ENCODE assay signal across 41 cellular contexts in the genomic region with DNA sequence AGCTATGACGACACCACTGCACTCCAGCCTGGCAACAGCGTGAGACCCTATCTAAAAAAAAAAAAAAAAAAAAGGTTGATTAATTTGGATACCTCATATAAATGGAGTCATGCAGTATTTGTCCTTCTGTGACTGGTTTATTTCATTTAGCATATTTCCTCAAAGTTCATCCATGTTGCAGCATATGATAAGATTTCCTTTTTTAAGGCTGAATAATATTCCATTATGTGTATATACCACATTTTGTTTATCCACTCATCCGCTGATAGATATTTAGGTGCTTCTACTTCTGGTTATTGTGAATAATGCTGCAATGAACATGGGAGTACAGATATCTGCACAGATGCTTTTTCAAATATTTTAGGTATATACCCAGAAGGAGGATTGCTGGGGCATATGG. TPM values are rescaled to one million over a fixed set of nuclear protein-coding genes. Genes with fewer than 3 reads are reported as not detected.
"Had no signal": no experiment of that assay in that cellular context is flagged by ENCODE, and none has a peak within 500 bp of the region (broad histone marks: within the 10 kb centered on the region; RNA-seq: fewer than 3 reads in every experiment).

No MANE protein-coding gene starts in this region.

- H3K27me3 ChIP-seq: adrenal gland, ascending aorta, body of pancreas, brain microvascular endothelial cell, breast epithelium, cardiac muscle cell had no signal

- H3K36me3 ChIP-seq: adrenal gland, ascending aorta, brain microvascular endothelial cell, breast epithelium, cardiac muscle cell had no signal

- H3K27ac ChIP-seq: adrenal gland, ascending aorta, body of pancreas, brain microvascular endothelial cell, breast epithelium, cardiac muscle cell had no signal

- H3K4me1 Mint-ChIP-seq: activated naive CD4-positive, alpha-beta T cell treated with anti-CD3 and anti-CD28 coated beads, Interleukin-2, amount 10 ng/mL, durations not matched to agents 7 days and 5 days; activated naive CD4-positive, alpha-beta T cell treated with anti-CD3 and anti-CD28 coated beads, Interleukin-2, amount 50 U/mL, for 24 hours; activated naive CD8-positive, alpha-beta T cell treated with anti-CD3 and anti-CD28 coated beads for 36 hours; activated naive CD8-positive, alpha-beta T cell treated with anti-CD3 and anti-CD28 coated beads, Interleukin-2, amount 10 ng/mL, durations not matched to agents 7 days and 5 days; activated naive CD8-positive, alpha-beta T cell treated with anti-CD3 and anti-CD28 coated beads, Interleukin-2, amount 50 U/mL, for 24 hours; activated T-helper 17 cell treated with anti-CD3 and anti-CD28 coated beads, Interleukin-2, amount 50 U/mL, for 72 hours; central memory CD8-positive, alpha-beta T cell had no signal

- H3K9me3 ChIP-seq: adrenal gland, ascending aorta, body of pancreas, breast epithelium had no signal

- DNase-seq: activated effector memory CD4-positive, alpha-beta T cell treated with anti-CD3 and anti-CD28 coated beads, Interleukin-2, amount 50 U/mL, for 16 hours; activated effector memory CD4-positive, alpha-beta T cell treated with Interleukin-2 at 50 U/mL for 16 hours; activated gamma-delta T cell; activated gamma-delta T cell treated with Interleukin-2 at 50 U/mL for 16 hours; activated naive CD4-positive, alpha-beta T cell; activated naive CD4-positive, alpha-beta T cell treated with anti-CD3 and anti-CD28 coated beads for 36 hours; activated naive CD4-positive, alpha-beta T cell treated with anti-CD3 and anti-CD28 coated beads, Interleukin-2, amount 10 ng/mL, durations not matched to agents 7 days and 5 days; activated naive CD4-positive, alpha-beta T cell treated with anti-CD3 and anti-CD28 coated beads, Interleukin-2, amount 50 U/mL, for 16 hours; activated naive CD4-positive, alpha-beta T cell treated with Interleukin-2 at 50 U/mL for 16 hours; activated naive CD8-positive, alpha-beta T cell treated with anti-CD3 and anti-CD28 coated beads for 36 hours; activated naive CD8-positive, alpha-beta T cell treated with anti-CD3 and anti-CD28 coated beads, Interleukin-2, amount 10 ng/mL, durations not matched to agents 7 days and 5 days; activated naive CD8-positive, alpha-beta T cell treated with anti-CD3 and anti-CD28 coated beads, Interleukin-2, amount 50 U/mL, for 24 hours; activated T-cell treated with anti-CD3 and anti-CD28 coated beads, Interleukin-2, amount 50 U/mL, for 1 hour; activated T-cell treated with anti-CD3 and anti-CD28 coated beads, Interleukin-2, amount 50 U/mL, for 24 hours; activated T-cell treated with anti-CD3 and anti-CD28 coated beads, Interleukin-2, amount 50 U/mL, for 4 hours; activated T-cell treated with anti-CD3 and anti-CD28 coated beads, Interleukin-2, amount 50 U/mL, for 48 hours; activated T-cell treated with anti-CD3 and anti-CD28 coated beads, Interleukin-2, amount 50 U/mL, for 72 hours; adrenal gland; amniotic stem cell; amygdala; anterior cingulate cortex; aorta; body of pancreas; brain microvascular endothelial cell; caudate nucleus; cerebellar nuclear complex had no signal

- FAIRE-seq: astrocyte, bronchial epithelial cell had no signal

- H3K27me3 Mint-ChIP-seq: activated naive CD4-positive, alpha-beta T cell treated with anti-CD3 and anti-CD28 coated beads, Interleukin-2, amount 10 ng/mL, durations not matched to agents 7 days and 5 days; activated naive CD8-positive, alpha-beta T cell treated with anti-CD3 and anti-CD28 coated beads for 36 hours; activated naive CD8-positive, alpha-beta T cell treated with anti-CD3 and anti-CD28 coated beads, Interleukin-2, amount 50 U/mL, for 24 hours; activated T-cell treated with anti-CD3 and anti-CD28 coated beads, Interleukin-2, amount 50 U/mL, for 24 hours; activated T-helper 17 cell treated with anti-CD3 and anti-CD28 coated beads, Interleukin-2, amount 50 U/mL, for 72 hours had no signal

- ATAC-seq: activated naive CD4-positive, alpha-beta T cell treated with anti-CD3 and anti-CD28 coated beads, Interleukin-2, amount 50 U/mL, for 72 hours; activated naive CD8-positive, alpha-beta T cell treated with anti-CD3 and anti-CD28 coated beads, Interleukin-2, amount 50 U/mL, for 24 hours; activated T-cell treated with anti-CD3 and anti-CD28 coated beads, Interleukin-2, amount 50 U/mL, for 4 hours; activated T-cell treated with anti-CD3 and anti-CD28 coated beads, Interleukin-2, amount 50 U/mL, for 72 hours; activated T-helper 17 cell treated with anti-CD3 and anti-CD28 coated beads, Interleukin-2, amount 50 U/mL, for 72 hours; body of pancreas had no signal

- H3K4me1 ChIP-seq: adrenal gland, ascending aorta, body of pancreas, breast epithelium had no signal

- H3K4me3 Mint-ChIP-seq: activated naive CD4-positive, alpha-beta T cell treated with anti-CD3 and anti-CD28 coated beads for 36 hours; activated naive CD4-positive, alpha-beta T cell treated with anti-CD3 and anti-CD28 coated beads, Interleukin-2, amount 10 ng/mL, durations not matched to agents 7 days and 5 days; activated naive CD4-positive, alpha-beta T cell treated with anti-CD3 and anti-CD28 coated beads, Interleukin-2, amount 50 U/mL, for 24 hours; activated naive CD8-positive, alpha-beta T cell; activated naive CD8-positive, alpha-beta T cell treated with anti-CD3 and anti-CD28 coated beads for 36 hours; activated naive CD8-positive, alpha-beta T cell treated with anti-CD3 and anti-CD28 coated beads, Interleukin-2, amount 10 ng/mL, durations not matched to agents 7 days and 5 days; activated naive CD8-positive, alpha-beta T cell treated with anti-CD3 and anti-CD28 coated beads, Interleukin-2, amount 50 U/mL, for 24 hours; activated T-cell treated with anti-CD3 and anti-CD28 coated beads, Interleukin-2, amount 50 U/mL, for 24 hours; activated T-cell treated with anti-CD3 and anti-CD28 coated beads, Interleukin-2, amount 50 U/mL, for 4 hours; activated T-cell treated with anti-CD3 and anti-CD28 coated beads, Interleukin-2, amount 50 U/mL, for 72 hours; activated T-helper 1 cell treated with anti-CD3 and anti-CD28 coated beads, Interleukin-12 subunit alpha, Interleukin-12 subunit beta, Interleukin-2, Interleukin-4 antibody, amounts not matched to agents 30 ng/mL and 10 ng/mL and 1 ng/mL, durations not matched to agents 14 hours and 24 hours and 36 hours; activated T-helper 17 cell treated with anti-CD3 and anti-CD28 coated beads, Interleukin-2, amount 50 U/mL, for 72 hours; brain; central memory CD8-positive, alpha-beta T cell had no signal

- H3K4me3 ChIP-seq: adrenal gland, ascending aorta, body of pancreas, breast epithelium, cardiac muscle cell had no signal

- H3K36me3 Mint-ChIP-seq: activated naive CD4-positive, alpha-beta T cell treated with anti-CD3 and anti-CD28 coated beads, Interleukin-2, amount 10 ng/mL, durations not matched to agents 7 days and 5 days; activated naive CD4-positive, alpha-beta T cell treated with anti-CD3 and anti-CD28 coated beads, Interleukin-2, amount 50 U/mL, for 24 hours; activated naive CD4-positive, alpha-beta T cell treated with anti-CD3 and anti-CD28 coated beads, Interleukin-2, amount 50 U/mL, for 72 hours; activated naive CD8-positive, alpha-beta T cell; activated naive CD8-positive, alpha-beta T cell treated with anti-CD3 and anti-CD28 coated beads for 36 hours; activated naive CD8-positive, alpha-beta T cell treated with anti-CD3 and anti-CD28 coated beads, Interleukin-2, amount 10 ng/mL, durations not matched to agents 7 days and 5 days; brain had no signal

- H3K27ac Mint-ChIP-seq: activated naive CD4-positive, alpha-beta T cell treated with anti-CD3 and anti-CD28 coated beads for 36 hours; activated naive CD4-positive, alpha-beta T cell treated with anti-CD3 and anti-CD28 coated beads, Interleukin-2, amount 10 ng/mL, durations not matched to agents 7 days and 5 days; activated naive CD4-positive, alpha-beta T cell treated with anti-CD3 and anti-CD28 coated beads, Interleukin-2, amount 50 U/mL, for 24 hours; activated naive CD4-positive, alpha-beta T cell treated with anti-CD3 and anti-CD28 coated beads, Interleukin-2, amount 50 U/mL, for 72 hours; activated naive CD8-positive, alpha-beta T cell; activated naive CD8-positive, alpha-beta T cell treated with anti-CD3 and anti-CD28 coated beads for 36 hours; activated naive CD8-positive, alpha-beta T cell treated with anti-CD3 and anti-CD28 coated beads, Interleukin-2, amount 10 ng/mL, durations not matched to agents 7 days and 5 days; activated naive CD8-positive, alpha-beta T cell treated with anti-CD3 and anti-CD28 coated beads, Interleukin-2, amount 50 U/mL, for 24 hours; activated T-cell treated with anti-CD3 and anti-CD28 coated beads, Interleukin-2, amount 50 U/mL, for 24 hours; activated T-cell treated with anti-CD3 and anti-CD28 coated beads, Interleukin-2, amount 50 U/mL, for 72 hours; activated T-helper 1 cell treated with anti-CD3 and anti-CD28 coated beads, Interleukin-12 subunit alpha, Interleukin-12 subunit beta, Interleukin-2, Interleukin-4 antibody, amounts not matched to agents 30 ng/mL and 10 ng/mL and 1 ng/mL, durations not matched to agents 14 hours and 24 hours and 36 hours; activated T-helper 17 cell treated with anti-CD3 and anti-CD28 coated beads, Interleukin-2, amount 50 U/mL, for 72 hours; activated T-helper 2 cell treated with anti-CD3 and anti-CD28 coated beads, Interferon-gamma antibody, Interleukin-2, Interleukin-4, amounts not matched to agents 10 μg/mL and 5 μg/mL and 100 μg/mL, durations not matched to agents 14 hours and 24 hours and 36 hours; brain had no signal

- H3K9me3 Mint-ChIP-seq: activated naive CD4-positive, alpha-beta T cell treated with anti-CD3 and anti-CD28 coated beads for 36 hours; activated naive CD4-positive, alpha-beta T cell treated with anti-CD3 and anti-CD28 coated beads, Interleukin-2, amount 10 ng/mL, durations not matched to agents 7 days and 5 days; activated naive CD4-positive, alpha-beta T cell treated with anti-CD3 and anti-CD28 coated beads, Interleukin-2, amount 50 U/mL, for 24 hours; activated naive CD4-positive, alpha-beta T cell treated with anti-CD3 and anti-CD28 coated beads, Interleukin-2, amount 50 U/mL, for 72 hours; activated naive CD8-positive, alpha-beta T cell treated with anti-CD3 and anti-CD28 coated beads for 36 hours; activated naive CD8-positive, alpha-beta T cell treated with anti-CD3 and anti-CD28 coated beads, Interleukin-2, amount 10 ng/mL, durations not matched to agents 7 days and 5 days; activated naive CD8-positive, alpha-beta T cell treated with anti-CD3 and anti-CD28 coated beads, Interleukin-2, amount 50 U/mL, for 24 hours; activated T-cell treated with anti-CD3 and anti-CD28 coated beads, Interleukin-2, amount 50 U/mL, for 24 hours; activated T-cell treated with anti-CD3 and anti-CD28 coated beads, Interleukin-2, amount 50 U/mL, for 4 hours; activated T-cell treated with anti-CD3 and anti-CD28 coated beads, Interleukin-2, amount 50 U/mL, for 72 hours; activated T-helper 1 cell treated with anti-CD3 and anti-CD28 coated beads, Interleukin-12 subunit alpha, Interleukin-12 subunit beta, Interleukin-2, Interleukin-4 antibody, amounts not matched to agents 30 ng/mL and 10 ng/mL and 1 ng/mL, durations not matched to agents 14 hours and 24 hours and 36 hours; activated T-helper 17 cell treated with anti-CD3 and anti-CD28 coated beads, Interleukin-2, amount 50 U/mL, for 72 hours; activated T-helper 2 cell treated with anti-CD3 and anti-CD28 coated beads, Interferon-gamma antibody, Interleukin-2, Interleukin-4, amounts not matched to agents 10 μg/mL and 5 μg/mL and 100 μg/mL, durations not matched to agents 14 hours and 24 hours and 36 hours; central memory CD8-positive, alpha-beta T cell had no signal

RNA-seq across cellular contexts. Expression of a gene that starts 43.3 kb away (rescaled TPM):
- total RNA-seq: activated naive CD4-positive, alpha-beta T cell treated with anti-CD3 and anti-CD28 coated beads for 36 hours; activated naive CD4-positive, alpha-beta T cell treated with anti-CD3 and anti-CD28 coated beads, Interleukin-2, amount 50 U/mL, for 72 hours; activated naive CD8-positive, alpha-beta T cell treated with anti-CD3 and anti-CD28 coated beads for 36 hours; activated naive CD8-positive, alpha-beta T cell treated with anti-CD3 and anti-CD28 coated beads, Interleukin-2, amount 10 ng/mL, durations not matched to agents 7 days and 5 days; activated T-cell treated with anti-CD3 and anti-CD28 coated beads, Interleukin-2, amount 50 U/mL, for 72 hours; activated T-helper 2 cell treated with anti-CD3 and anti-CD28 coated beads, Interferon-gamma antibody, Interleukin-2, Interleukin-4, amounts not matched to agents 10 μg/mL and 5 μg/mL and 100 μg/mL, durations not matched to agents 14 hours and 24 hours and 36 hours; ascending aorta; cardiac septum; chondrocyte had no signal
- polyA plus RNA-seq: cardiac muscle cell had no signal
